ENCODE assay signal across 8 cellular contexts in genomic region chr4:154490589-154491340, GRCh38. TPM values are rescaled to one million over a fixed set of nuclear protein-coding genes. Genes with fewer than 3 reads are reported as not detected.
DNase-seq lines count a peak whose midpoint lies in the region; ATAC-seq lines count a peak whose summit lies in the region.

No MANE protein-coding gene starts in this region.

- POLR2A ChIA-PET in naive thymus-derived CD4-positive, alpha-beta T cell (lab: Charles Lee), result no interaction called here

- H3K27ac ChIP-seq in HUES6 (ENCODE audit: low read depth, low read length), result no peak overlapping the region
- H3K27ac ChIP-seq in ectodermal cell (ENCODE audit: insufficient read depth, low read depth, low read length, poor library complexity, severe bottlenecking), result no peak overlapping the region
- H3K27ac ChIP-seq in naive thymus-derived CD4-positive, alpha-beta T cell (ENCODE audit: low read depth, low read length), result no peak overlapping the region

- DNase-seq in Daoy (ENCODE audit: low read depth), result peak; percentile 6
- DNase-seq in naive thymus-derived CD4-positive, alpha-beta T cell, result peak in 1 of 9 donors; percentile 27
- DNase-seq in stimulated activated naive CD4-positive, alpha-beta T cell treated with Interleukin-2 at 50 U/mL for 16 hours (lab: John Stamatoyannopoulos, UW), result no peak
- DNase-seq in stimulated activated naive CD4-positive, alpha-beta T cell (lab: John Stamatoyannopoulos, UW), result no peak
- no peak for DNase-seq in A172 (ENCODE audit: low spot score)

- no peaks in the 10 kb centered on the region for H3K36me3 ChIP-seq in HUES6 (ENCODE audit: control insufficient read depth, insufficient read depth, low read length)
- H3K36me3 ChIP-seq in ectodermal cell (ENCODE audit: control insufficient read depth, insufficient read depth, low read length), result no peaks in the 10 kb centered on the region
- no peaks in the 10 kb centered on the region for H3K36me3 ChIP-seq in naive thymus-derived CD4-positive, alpha-beta T cell (ENCODE audit: control insufficient read depth in 2 of 3, insufficient read depth in 3 of 3, low read length in 3 of 3)

- peaks cover 37 to 77% (median 61%) of the 10 kb centered on the region in 5 donors for H3K27me3 Mint-ChIP-seq in naive thymus-derived CD4-positive, alpha-beta T cell

- ATAC-seq in GM21381 (IDR thresholded peaks at IDR 0.05; ENCODE audit: unreplicated experiment), result peak; percentile 47
- ATAC-seq in naive thymus-derived CD4-positive, alpha-beta T cell, result no peak

- no peak overlapping the region for H3K27ac Mint-ChIP-seq in naive thymus-derived CD4-positive, alpha-beta T cell

- peaks cover 0 to 3% (median 0%) of the 10 kb centered on the region in 5 donors for H3K36me3 Mint-ChIP-seq in naive thymus-derived CD4-positive, alpha-beta T cell

- WGBS in ectodermal cell, 2 experiments, result 5 to 7% methylated on average over 76 of the region's 76 CpGs

- peak overlapping the region; percentile 59 to 87 (median 76) for H3K4me3 Mint-ChIP-seq in naive thymus-derived CD4-positive, alpha-beta T cell

- peaks cover 11 to 32% (median 20%) of the 10 kb centered on the region in 7 donors for H3K4me1 Mint-ChIP-seq in naive thymus-derived CD4-positive, alpha-beta T cell

- H3K9me3 Mint-ChIP-seq in naive thymus-derived CD4-positive, alpha-beta T cell, result peaks cover 0 to 1% (median 0%) of the 10 kb centered on the region in 11 donors

- intact Hi-C loops in naive thymus-derived CD4-positive, alpha-beta T cell (cut with micrococcal nuclease), result loop anchor here in 1 of 2 donors (5.0 kb wide), 1 partner anchor 252 kb away; the partner anchor contains the start of gene LRAT

- H3K27me3 ChIP-seq in HUES6 (ENCODE audit: control insufficient read depth, insufficient read depth, low read length) (peaks cover 87% of the 10 kb centered on the region), ectodermal cell (ENCODE audit: control insufficient read depth, insufficient read depth, low read length, poor library complexity, severe bottlenecking) (peaks cover 62% of the 10 kb centered on the region)
- no peaks in the 10 kb centered on the region for H3K27me3 ChIP-seq in naive thymus-derived CD4-positive, alpha-beta T cell (ENCODE audit: control insufficient read depth in 2 of 2, insufficient read depth in 2 of 2, low read length in 2 of 2)

- H3K4me3 ChIP-seq in HUES6 (ENCODE audit: low read depth, low read length), result peak overlapping the region; percentile 59
- peak overlapping the region; percentile 43 for H3K4me3 ChIP-seq in ectodermal cell (ENCODE audit: insufficient read depth, low read depth, low read length)
- H3K4me3 ChIP-seq in naive thymus-derived CD4-positive, alpha-beta T cell (ENCODE audit: low read length), result peak overlapping the region; percentile 24

- CTCF ChIA-PET in naive thymus-derived CD4-positive, alpha-beta T cell (lab: Charles Lee), result interaction anchor here (0.6 kb wide), 1 partner anchor 683 kb away, joined by 3 read pairs; no protein-coding TSS in a partner anchor

- H3K9me3 ChIP-seq in HUES6 (ENCODE audit: control insufficient read depth, insufficient read depth, low read depth, low read length) (no peaks in the 10 kb centered on the region), ectodermal cell (ENCODE audit: control insufficient read depth, low read length) (no peaks in the 10 kb centered on the region)
- no peaks in the 10 kb centered on the region for H3K9me3 ChIP-seq in naive thymus-derived CD4-positive, alpha-beta T cell (ENCODE audit: control insufficient read depth in 2 of 3, low read length in 3 of 3)

- no peaks in the 10 kb centered on the region for H3K4me1 ChIP-seq in HUES6 (ENCODE audit: control insufficient read depth, insufficient read depth, low read length)
- no peaks in the 10 kb centered on the region for H3K4me1 ChIP-seq in ectodermal cell (ENCODE audit: control insufficient read depth, insufficient read depth, low read length)
- no peaks in the 10 kb centered on the region for H3K4me1 ChIP-seq in naive thymus-derived CD4-positive, alpha-beta T cell (ENCODE audit: control insufficient read depth in 2 of 2, insufficient read depth in 2 of 2, low read length in 2 of 2)

- no peak overlapping the region for H3K9ac ChIP-seq in HUES6 (ENCODE audit: low read length)

RNA-seq across cellular contexts. Expression of gene DCHS2, which starts 0.8 kb away (rescaled TPM):
- 0.15 and 0.40 TPM in 2 replicates for total RNA-seq in Daoy (2014; rRNA removed; shearing (Covaris generic))
- 0.93 TPM for polyA plus RNA-seq in ectodermal cell (2013, experiment 1 of 4)
- 0.23 TPM for polyA plus RNA-seq in ectodermal cell (2013, experiment 2 of 4)
- polyA plus RNA-seq in ectodermal cell (2013, experiment 3 of 4), result 0.21 TPM
- 0.32 TPM for polyA plus RNA-seq in ectodermal cell (2013, experiment 4 of 4)
- under 1 TPM in 2 of 5 experiments, not detected in 3; 0.05 to 0.08 TPM for total RNA-seq in naive thymus-derived CD4-positive, alpha-beta T cell
- polyA plus RNA-seq in naive thymus-derived CD4-positive, alpha-beta T cell, result not detected
- total RNA-seq in A172 (2014; rRNA removed; shearing (Covaris generic)), result not detected in 2 replicates

RNA-seq across cellular contexts. Expression of gene PLRG1, which starts 59.4 kb away (rescaled TPM):
- 45.7 and 58.4 TPM in 2 replicates for total RNA-seq in Daoy (2014; rRNA removed; shearing (Covaris generic))
- 71.6 TPM for polyA plus RNA-seq in ectodermal cell (2013, experiment 1 of 4)
- polyA plus RNA-seq in ectodermal cell (2013, experiment 2 of 4), result 76.0 TPM
- polyA plus RNA-seq in ectodermal cell (2013, experiment 3 of 4), result 67.6 TPM
- polyA plus RNA-seq in ectodermal cell (2013, experiment 4 of 4), result 70.9 TPM
- 10 to 100 TPM; 43.6 to 88.4 (median 78.1) TPM for total RNA-seq in naive thymus-derived CD4-positive, alpha-beta T cell
- 10 to 100 TPM; 93.6 to 99.4 TPM for polyA plus RNA-seq in naive thymus-derived CD4-positive, alpha-beta T cell
- total RNA-seq in A172 (2014; rRNA removed; shearing (Covaris generic)), result 71.5 and 71.6 TPM in 2 replicates
